In the genomic region with DNA sequence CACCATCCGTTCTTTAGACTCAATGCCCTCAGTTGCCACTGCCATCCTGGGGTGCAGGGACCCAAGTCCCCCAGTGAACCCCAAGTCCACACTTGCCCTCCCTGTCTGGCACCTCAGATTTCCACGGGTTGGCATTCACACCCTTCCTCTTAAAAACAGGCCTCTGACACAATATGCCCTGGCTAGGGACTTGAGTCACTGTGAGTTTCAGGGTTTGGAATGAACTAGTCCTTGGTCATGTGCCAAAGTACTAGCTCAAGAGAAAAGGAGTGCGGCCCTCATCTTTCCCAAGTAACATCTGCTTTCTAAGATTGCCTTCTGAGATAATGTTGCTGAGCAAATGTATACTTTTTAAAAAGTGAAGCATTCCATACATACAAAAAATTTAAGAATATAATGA, we compare ENCODE assay signal across 15 cellular contexts.
DNase-seq lines count a peak whose midpoint lies in the region; ATAC-seq and TF ChIP-seq lines count a peak whose summit lies in the region.
"Had no signal": no experiment of that assay in that cellular context is flagged by ENCODE, and none has a peak within 500 bp of the region (broad histone marks: within the 10 kb centered on the region; RNA-seq: fewer than 3 reads in every experiment).

No MANE protein-coding gene starts in this region.

- H3K36me3 Mint-ChIP-seq in nephron progenitor cell (ENCODE audit: low read depth): peaks cover 39% of the 10 kb centered on the region

- DNase-seq in HCEC 1CT (peak; percentile 70), brain microvascular endothelial cell (peak; percentile 56), heart left ventricle (peak in 1 of 5 donors; percentile 29), DMS53 treated with DMSO at 0.1 percent for 48 hours (lab: John Stamatoyannopoulos, UW; ENCODE audit: unreplicated experiment) (no peak), middle frontal gyrus (ENCODE audit: extremely low spot score, low spot score) (no peak), nephron progenitor cell (no peak)
- DNase-seq: activated T-cell treated with anti-CD3 and anti-CD28 coated beads for 4 hours; foreskin melanocyte; NCI-H510A; ovary; SHP77; stimulated activated CD4-positive, alpha-beta T cell treated with anti-CD3 and anti-CD28 coated beads, Interleukin-2, amount 100 ng/mL, for 24 hours; stimulated activated naive CD8-positive, alpha-beta T cell treated with anti-CD3 and anti-CD28 coated beads, Interleukin-15, Interleukin-2, amounts not matched to agents 100 U/mL and 50 U/mL, for 24 hours; WERI-Rb-1 had no signal

- H3K36me3 ChIP-seq in brain microvascular endothelial cell (replicated peaks): no peaks in the 10 kb centered on the region
- no peaks in the 10 kb centered on the region for H3K36me3 ChIP-seq in heart left ventricle
- H3K36me3 ChIP-seq in subcutaneous abdominal adipose tissue (ENCODE audit: control insufficient read depth in 5 of 5, insufficient read depth in 5 of 5, low read length in 5 of 5): peaks cover 0 to 3% (median 0%) of the 10 kb centered on the region in 5 donors
- H3K36me3 ChIP-seq: ovary, WERI-Rb-1 had no signal

- intact Hi-C loops in heart left ventricle (cut with DNase I): loop anchor here in 5 of 10 donors (10.0 kb wide), 2 partner anchors 88 to 128 kb away; no protein-coding TSS in a partner anchor

- H3K9me3 Mint-ChIP-seq in nephron progenitor cell: peaks cover 29% of the 10 kb centered on the region

- H3K27ac ChIP-seq in brain microvascular endothelial cell (peak overlapping the region; percentile 55), heart left ventricle (peak overlapping the region in 7 of 12 donors; percentile 29 to 95 (median 62)), subcutaneous abdominal adipose tissue (ENCODE audit: low read depth, low read length) (peak overlapping the region; percentile 52)
- H3K27ac ChIP-seq: ovary, WERI-Rb-1 had no signal

- H3K27me3 ChIP-seq in brain microvascular endothelial cell (replicated peaks) (no peaks in the 10 kb centered on the region), heart left ventricle (no peaks in the 10 kb centered on the region), subcutaneous abdominal adipose tissue (ENCODE audit: control insufficient read depth in 5 of 5, insufficient read depth in 4 of 5, low read length in 5 of 5) (no peaks in the 10 kb centered on the region)
- H3K27me3 ChIP-seq: ovary had no signal

- H3K9me3 ChIP-seq in heart left ventricle (no peaks in the 10 kb centered on the region), subcutaneous abdominal adipose tissue (ENCODE audit: control insufficient read depth in 5 of 5, low read length in 5 of 5) (peaks cover 0 to 3% (median 0%) of the 10 kb centered on the region in 5 donors)
- H3K9me3 ChIP-seq: ovary had no signal

- TF ChIP-seq POLR2A in heart left ventricle (IDR thresholded peaks at IDR 0.05): no peak

- no peaks in the 10 kb centered on the region for H3K27me3 Mint-ChIP-seq in nephron progenitor cell (ENCODE audit: low read depth, poor library complexity)

- H3K4me1 ChIP-seq in heart left ventricle: peaks cover 0 to 43% (median 12%) of the 10 kb centered on the region in 12 donors
- peaks cover 0 to 10% (median 5%) of the 10 kb centered on the region in 5 donors for H3K4me1 ChIP-seq in subcutaneous abdominal adipose tissue (ENCODE audit: control insufficient read depth in 5 of 5, insufficient read depth in 5 of 5, low read length in 5 of 5)

- peaks cover 27% of the 10 kb centered on the region for H3K4me1 Mint-ChIP-seq in nephron progenitor cell

- H3K4me3 ChIP-seq in brain microvascular endothelial cell (ENCODE audit: low read depth, low read length) (no peak overlapping the region), heart left ventricle (no peak overlapping the region), subcutaneous abdominal adipose tissue (ENCODE audit: low read depth in 1 of 5, low read length in 5 of 5) (no peak overlapping the region)
- H3K4me3 ChIP-seq: ovary had no signal

- H3K27ac Mint-ChIP-seq in nephron progenitor cell: no peak overlapping the region

- TF ChIP-seq CTCF in brain microvascular endothelial cell (IDR thresholded peaks at IDR 0.05; ENCODE audit: low read depth, low read length, missing control alignments) (no peak), heart left ventricle (IDR thresholded peaks at IDR 0.05) (no peak), nephron progenitor cell (IDR thresholded peaks at IDR 0.05) (no peak)

- no peak overlapping the region for H3K9ac ChIP-seq in subcutaneous abdominal adipose tissue (ENCODE audit: low read length in 5 of 5)

- WGBS in heart left ventricle, 4 donors: 58 to 66% (median 60%) methylated on average over 3 of the region's 3 CpGs

- ATAC-seq in heart left ventricle: peak in 2 of 4 donors; percentile 48 to 52
- ATAC-seq: stimulated activated naive CD8-positive, alpha-beta T cell treated with anti-CD3 and anti-CD28 coated beads, Interleukin-15, Interleukin-2, amounts not matched to agents 100 U/mL and 50 U/mL, for 24 hours had no signal

- no peak overlapping the region for H3K4me3 Mint-ChIP-seq in nephron progenitor cell

- in situ Hi-C loops in brain microvascular endothelial cell (cut with HindIII; ENCODE audit: low pct_ligation_motif_present, low sequenced_read_pairs): no loop called here

Comparison
In these comparisons a context has a peak if more than half of its experiments do, and no peak if none do; other contexts are left out.
1. DNase-seq: peak in HCEC 1CT (single experiment) and brain microvascular endothelial cell (single experiment); none in DMS53 treated with DMSO at 0.1 percent for 48 hours (single experiment), middle frontal gyrus (single experiment) and nephron progenitor cell (single experiment).
2. Peak in every context shown above with its lines, with median percentiles within 50 percentile points of each other: H3K27ac ChIP-seq.